In the genomic region with DNA sequence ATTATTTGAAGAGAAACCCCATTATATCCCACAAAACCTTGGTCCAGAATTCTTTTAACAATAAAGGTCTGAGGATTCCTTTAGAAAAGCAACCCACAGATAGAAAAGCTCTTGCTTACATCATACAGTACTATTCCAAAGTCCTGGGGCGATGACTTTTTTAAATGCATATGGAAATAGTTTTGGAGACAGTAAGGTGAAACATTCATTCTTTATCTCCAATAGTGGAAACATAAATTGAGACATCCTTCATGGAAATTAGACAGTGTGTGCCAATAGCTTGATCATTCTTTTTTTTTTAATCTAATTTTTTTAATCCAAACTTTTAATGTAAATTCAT, we compare ENCODE assay signal across 21 cellular contexts.
DNase-seq lines count a peak whose midpoint lies in the region; ATAC-seq and TF ChIP-seq lines count a peak whose summit lies in the region.
"Had no signal": no experiment of that assay in that cellular context is flagged by ENCODE, and none has a peak within 500 bp of the region (broad histone marks: within the 10 kb centered on the region; RNA-seq: fewer than 3 reads in every experiment).

No MANE protein-coding gene starts in this region.

- no peak for TF ChIP-seq EP300 in upper lobe of left lung (IDR thresholded peaks at IDR 0.05)

- H2BK120ac ChIP-seq in mesendoderm (ENCODE audit: low read depth, low read length) = no peak overlapping the region

- ATAC-seq in upper lobe of left lung (ENCODE audit: low FRiP score in 2 of 2) (no peak), GM18861 (IDR thresholded peaks at IDR 0.05; ENCODE audit: unreplicated experiment) (no peak)

- H2BK5ac ChIP-seq in mesendoderm (ENCODE audit: low read length) = no peak overlapping the region

- H3K79me1 ChIP-seq in mesendoderm (ENCODE audit: low read length) = no peaks in the 10 kb centered on the region

- TF ChIP-seq POLR2A in upper lobe of left lung (IDR thresholded peaks at IDR 0.05) = no peak

- no peak overlapping the region for H3K4me3 ChIP-seq in cardiac muscle cell
- H3K4me3 ChIP-seq in choroid plexus epithelial cell (ENCODE audit: low read depth, low read length) = no peak overlapping the region
- H3K4me3 ChIP-seq in mesendoderm (ENCODE audit: low read length) = no peak overlapping the region
- no peak overlapping the region for H3K4me3 ChIP-seq in upper lobe of left lung
- H3K4me3 ChIP-seq: SJCRH30 had no signal

- no peaks in the 10 kb centered on the region for H3K9me3 ChIP-seq in cardiac muscle cell (ENCODE audit: low read depth)
- no peaks in the 10 kb centered on the region for H3K9me3 ChIP-seq in upper lobe of left lung
- H3K9me3 ChIP-seq: heart left ventricle, SJCRH30 had no signal

- H4K8ac ChIP-seq in mesendoderm (ENCODE audit: low read depth, low read length) = no peak overlapping the region

- H3K79me2 ChIP-seq in mesendoderm (ENCODE audit: control insufficient read depth, insufficient read depth, low read length) = no peaks in the 10 kb centered on the region

- H3K27ac ChIP-seq in cardiac muscle cell = peak overlapping the region; percentile 93
- no peak overlapping the region for H3K27ac ChIP-seq in mesendoderm (ENCODE audit: low read depth, low read length)
- no peak overlapping the region for H3K27ac ChIP-seq in upper lobe of left lung
- H3K27ac ChIP-seq: heart left ventricle, SJCRH30, VCaP had no signal

- H2AK5ac ChIP-seq in mesendoderm (ENCODE audit: low read length) = no peak overlapping the region

- H2BK15ac ChIP-seq in mesendoderm (replicated peaks; ENCODE audit: low read depth) = no peak overlapping the region

- no peak overlapping the region for H3K18ac ChIP-seq in mesendoderm (ENCODE audit: low read length)

- intact Hi-C loops in cardiac septum (cut with DNase I) = no loop called here

- no peak overlapping the region for H4K5ac ChIP-seq in mesendoderm (ENCODE audit: low read length)

- no peak overlapping the region for H3K4me2 ChIP-seq in mesendoderm (ENCODE audit: low read length)

- no peak overlapping the region for H3K23ac ChIP-seq in mesendoderm (ENCODE audit: low read length)

- WGBS in mesendoderm (ENCODE audit: extremely low coverage, insufficient coverage, low lambda C conversion rate) = no CpG with 5 or more reads among the region's 1 CpG
- WGBS in upper lobe of left lung, 2 donors = 91 to 93% methylated on average over 1 of the region's 1 CpG

- H3K4ac ChIP-seq in mesendoderm (ENCODE audit: low read depth, low read length) = no peak overlapping the region

- TF ChIP-seq CTCF in cardiac muscle cell (IDR thresholded peaks at IDR 0.05; ENCODE audit: low read depth, low read length) (no peak), choroid plexus epithelial cell (conservative IDR thresholded peaks at IDR 0.05; ENCODE audit: low read depth, low read length) (no peak), upper lobe of left lung (IDR thresholded peaks at IDR 0.05) (no peak)

- H3K36me3 ChIP-seq in cardiac muscle cell = peaks cover 6% of the 10 kb centered on the region
- H3K36me3 ChIP-seq in mesendoderm (ENCODE audit: control insufficient read depth, insufficient read depth, low read length) = peaks cover 3% of the 10 kb centered on the region
- peaks cover 0 to 68% (median 31%) of the 10 kb centered on the region in 4 donors for H3K36me3 ChIP-seq in upper lobe of left lung

- no peak overlapping the region for H3K9ac ChIP-seq in mesendoderm (ENCODE audit: low read length)

- H3K4me1 ChIP-seq in cardiac muscle cell (ENCODE audit: low read depth) (peaks cover 10% of the 10 kb centered on the region), mesendoderm (ENCODE audit: control insufficient read depth, low read depth, low read length) (peaks cover 5% of the 10 kb centered on the region), upper lobe of left lung (no peaks in the 10 kb centered on the region)
- H3K4me1 ChIP-seq: SJCRH30 had no signal

- no peaks in the 10 kb centered on the region for H3K27me3 ChIP-seq in cardiac muscle cell
- no peaks in the 10 kb centered on the region for H3K27me3 ChIP-seq in mesendoderm (ENCODE audit: insufficient read depth, low read length, poor library complexity)
- H3K27me3 ChIP-seq in upper lobe of left lung = no peaks in the 10 kb centered on the region
- H3K27me3 ChIP-seq: heart left ventricle, SJCRH30 had no signal

- DNase-seq in cardiac muscle cell (ENCODE audit: low read depth in 1 of 2, low spot score in 1 of 2) = peak in 1 of 2 donors; percentile 49
- DNase-seq in cardiac septum (ENCODE audit: low spot score) = no peak
- peak; percentile 38 for DNase-seq in choroid plexus epithelial cell (ENCODE audit: low read depth)
- peak; percentile 45 for DNase-seq in mesendoderm
- no peak for DNase-seq in KBM-7
- DNase-seq in upper lobe of left lung = no peak
- DNase-seq in HCEC 1CT = no peak
- DNase-seq: activated CD4-positive, alpha-beta T cell treated with anti-CD3 and anti-CD28 coated beads, Interleukin-2, amount 10 ng/mL, durations not matched to agents 7 days and 5 days; activated CD8-positive, alpha-beta memory T cell treated with anti-CD3 and anti-CD28 coated beads, Interleukin-2, amount 50 U/mL, for 4 hours; activated naive CD8-positive, alpha-beta T cell treated with anti-CD3 and anti-CD28 coated beads, Interleukin-2, amount 10 ng/mL, durations not matched to agents 7 days and 5 days; dermis blood vessel endothelial cell; DMS53; heart left ventricle; left ventricle myocardium superior; NCI-H1417; NCI-H510A treated with DMSO at 0.1 percent for 48 hours; SJCRH30; stimulated activated naive CD4-positive, alpha-beta T cell; T-helper 2 cell had no signal

- in situ Hi-C loops in KBM-7 (cut with MboI; ENCODE audit: low pct_unique_long_range_greater_than_20kb, low sequenced_read_pairs) = no loop called here

- H3K56ac ChIP-seq in mesendoderm (ENCODE audit: low read length) = no peak overlapping the region

Comparison
In these comparisons a context has a peak if more than half of its experiments do, and no peak if none do; other contexts are left out.
1. DNase-seq: peak in choroid plexus epithelial cell (single experiment) and mesendoderm (single experiment); none in cardiac septum (single experiment), KBM-7 (single experiment), upper lobe of left lung (0 of 2) and HCEC 1CT (single experiment).